Comparison of ENCODE assay signal across 23 cellular contexts in the genomic region with DNA sequence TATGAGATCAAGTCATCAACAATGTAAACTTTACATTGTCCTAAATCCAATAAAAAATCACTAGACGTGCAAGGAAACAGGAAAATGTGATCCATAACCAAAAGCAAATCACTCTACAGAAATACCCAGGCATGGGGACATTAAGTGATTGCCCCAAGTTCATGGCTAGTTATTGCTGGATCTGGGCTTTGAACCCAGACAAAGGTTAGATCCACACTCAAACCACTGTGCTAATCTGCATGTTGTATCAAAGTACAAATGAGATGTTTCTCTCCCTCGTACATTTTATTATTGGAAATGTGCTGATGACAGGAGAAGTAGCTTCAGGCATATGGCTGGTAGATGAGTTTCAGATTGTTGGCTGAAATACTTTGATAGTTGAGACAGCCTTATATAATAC.
"Had no signal": no experiment of that assay in that cellular context is flagged by ENCODE, and none has a peak within 500 bp of the region (broad histone marks: within the 10 kb centered on the region; RNA-seq: fewer than 3 reads in every experiment).

No MANE protein-coding gene starts in this region.

- H3K9me3 Mint-ChIP-seq: dendritic cell treated with granulocyte-macrophage colony-stimulating factor and Interleukin-4, amounts not matched to agents 40 ng/mL and 50 ng/mL, for 4 days; effector memory CD8-positive, alpha-beta T cell; mesothelial cell of epicardium had no signal

- H3K27ac Mint-ChIP-seq: dendritic cell treated with granulocyte-macrophage colony-stimulating factor and Interleukin-4, amounts not matched to agents 40 ng/mL and 50 ng/mL, for 4 days; effector memory CD8-positive, alpha-beta T cell; mesothelial cell of epicardium had no signal

- H3K36me3 ChIP-seq: colonic mucosa, esophagus muscularis mucosa, gastroesophageal sphincter, heart right ventricle, left ventricle myocardium inferior, lower lobe of right lung had no signal

- H3K9me3 ChIP-seq: colonic mucosa, esophagus muscularis mucosa, gastroesophageal sphincter, heart right ventricle, left ventricle myocardium inferior, lower lobe of right lung, mucosa of descending colon had no signal

- DNase-seq: cerebellar nuclear complex; colonic mucosa; cortex of kidney; effector CD8-positive, alpha-beta T cell; effector memory CD8-positive, alpha-beta T cell; foreskin keratinocyte; heart right ventricle; hippocampal formation; kidney; kidney glomerular epithelial cell; left colon; left ventricle myocardium inferior; lower lobe of right lung; mesenchymal stem cell; mucosa of descending colon had no signal

- ATAC-seq: effector memory CD8-positive, alpha-beta T cell; foreskin keratinocyte; gastroesophageal sphincter; heart right ventricle; left colon; left lobe of liver; lower lobe of right lung; mucosa of descending colon had no signal

- H3K27me3 Mint-ChIP-seq: dendritic cell treated with granulocyte-macrophage colony-stimulating factor and Interleukin-4, amounts not matched to agents 40 ng/mL and 50 ng/mL, for 4 days; effector memory CD8-positive, alpha-beta T cell had no signal

- H3K4me3 Mint-ChIP-seq: dendritic cell treated with granulocyte-macrophage colony-stimulating factor and Interleukin-4, amounts not matched to agents 40 ng/mL and 50 ng/mL, for 4 days; effector memory CD8-positive, alpha-beta T cell; mesothelial cell of epicardium had no signal

- FAIRE-seq: endothelial cell of umbilical vein, frontal cortex, islet of Langerhans, kidney had no signal

- H3K4me1 ChIP-seq: colonic mucosa had no signal

- H3K4me3 ChIP-seq: colonic mucosa, esophagus muscularis mucosa, gastroesophageal sphincter, heart right ventricle, left ventricle myocardium inferior, lower lobe of right lung, mucosa of descending colon had no signal

- H3K36me3 Mint-ChIP-seq: mesothelial cell of epicardium had no signal

- H3K27ac ChIP-seq: colonic mucosa, esophagus muscularis mucosa, foreskin keratinocyte, gastroesophageal sphincter, heart right ventricle, left ventricle myocardium inferior, lower lobe of right lung had no signal

- H3K27me3 ChIP-seq: colonic mucosa, esophagus muscularis mucosa, foreskin keratinocyte, gastroesophageal sphincter, heart right ventricle had no signal
